Comparison of ENCODE assay signal across 10 cellular contexts in genomic region chr12:120761581-120761980, GRCh38. TPM values are rescaled to one million over a fixed set of nuclear protein-coding genes. Genes with fewer than 3 reads are reported as not detected.
A peak's percentile ranks its signal among the peaks of the same experiment; 100 is the strongest.
DNase-seq lines count a peak whose midpoint lies in the region; ATAC-seq and TF ChIP-seq lines count a peak whose summit lies in the region.
"Had no signal": no experiment of that assay in that cellular context is flagged by ENCODE, and none has a peak within 500 bp of the region (broad histone marks: within the 10 kb centered on the region; RNA-seq: fewer than 3 reads in every experiment).

No MANE protein-coding gene starts in this region.

- no peaks in the 10 kb centered on the region for H3K9me3 ChIP-seq in lung (ENCODE audit: control insufficient read depth in 2 of 2, insufficient read depth in 1 of 2, low read length in 1 of 2)
- H3K9me3 ChIP-seq in thymus (ENCODE audit: control insufficient read depth): no peaks in the 10 kb centered on the region

- no peak overlapping the region for H3K4me3 ChIP-seq in lung
- H3K4me3 ChIP-seq in thymus (ENCODE audit: low read length): no peak overlapping the region

- DNase-seq in NCI-H2196 (lab: John Stamatoyannopoulos, UW; ENCODE audit: unreplicated experiment) (peak; percentile 17), NCI-H2196 treated with DMSO at 0.1 percent for 48 hours (lab: John Stamatoyannopoulos, UW; ENCODE audit: unreplicated experiment) (no peak), epidermal melanocyte (ENCODE audit: insufficient read length, low spot score) (peak; percentile 93), lung (ENCODE audit: low spot score) (no peak), GDM1 (lab: John Stamatoyannopoulos, UW) (no peak), GM10266 (ENCODE audit: extremely low spot score) (no peak)
- DNase-seq in effector CD4-positive, alpha-beta T cell: no peak
- DNase-seq: effector memory CD4-positive, alpha-beta T cell; NCI-H1105 treated with DMSO at 0.1 percent for 48 hours had no signal

- ATAC-seq in lung (ENCODE audit: insufficient read depth, low FRiP score): peak; percentile 24

- TF ChIP-seq CTCF in lung (IDR thresholded peaks at IDR 0.05; ENCODE audit: control extremely low read depth, extremely low read depth): no peak
- no peak for TF ChIP-seq CTCF in GM10266 (IDR thresholded peaks at IDR 0.05; ENCODE audit: control insufficient read depth, insufficient read depth, low read depth, missing control alignments)

- no peaks in the 10 kb centered on the region for H3K4me1 ChIP-seq in lung (ENCODE audit: control insufficient read depth in 2 of 2, insufficient read depth in 2 of 2, low read length in 2 of 2)
- H3K4me1 ChIP-seq in thymus (ENCODE audit: control insufficient read depth, insufficient read depth, low read length): no peaks in the 10 kb centered on the region

- peaks cover 15 to 27% of the 10 kb centered on the region in 2 donors for H3K36me3 ChIP-seq in lung (ENCODE audit: control insufficient read depth in 2 of 2, insufficient read depth in 2 of 2, low read length in 2 of 2)
- H3K36me3 ChIP-seq in thymus (ENCODE audit: control insufficient read depth, insufficient read depth): peaks cover 55% of the 10 kb centered on the region

- H3K27me3 ChIP-seq in lung (ENCODE audit: control insufficient read depth, insufficient read depth) (no peaks in the 10 kb centered on the region), thymus (ENCODE audit: control insufficient read depth, insufficient read depth) (no peaks in the 10 kb centered on the region)

- 66 to 81% methylated on average over 10 of the region's 10 CpGs for WGBS in lung, 2 donors
- 93% methylated on average over 10 of the region's 10 CpGs for WGBS in thymus

- peak overlapping the region; percentile 43 to 65 for H3K27ac ChIP-seq in lung (ENCODE audit: low read depth in 1 of 2, low read length in 1 of 2)
- H3K27ac ChIP-seq in thymus (ENCODE audit: low read depth): peak overlapping the region; percentile 68

RNA-seq across cellular contexts. Expression of gene ACADS, which starts 36.0 kb away (rescaled TPM):
- total RNA-seq in lung: 10 to 100 TPM; 16.4 to 32.4 TPM
- polyA plus RNA-seq in lung: 10 to 100 TPM; 22.3 to 31.6 TPM
- polyA plus RNA-seq in thymus: 29.3 TPM

RNA-seq across cellular contexts. Expression of gene UNC119B, which starts 51.3 kb away (rescaled TPM):
- 10 to 100 TPM; 30.2 to 43.2 TPM for total RNA-seq in lung
- polyA plus RNA-seq in lung: 10 to 100 TPM in 1 of 2 donors, 1 to 10 TPM in 1; 8.6 to 21.2 TPM
- polyA plus RNA-seq in thymus: 12.0 TPM

Comparison
In these comparisons a context has a peak if more than half of its experiments do, and no peak if none do; other contexts are left out.
1. DNase-seq: peak in NCI-H2196 (single experiment) and epidermal melanocyte (single experiment); none in NCI-H2196 treated with DMSO at 0.1 percent for 48 hours (single experiment), lung (single experiment), GDM1 (single experiment), GM10266 (single experiment) and effector CD4-positive, alpha-beta T cell (single experiment).